In genomic region chr6:145332001-145332400, GRCh38 we compare ENCODE assay signal across 17 cellular contexts.
DNase-seq lines count a peak whose midpoint lies in the region; ATAC-seq and TF ChIP-seq lines count a peak whose summit lies in the region.
"Had no signal": no experiment of that assay in that cellular context is flagged by ENCODE, and none has a peak within 500 bp of the region (broad histone marks: within the 10 kb centered on the region; RNA-seq: fewer than 3 reads in every experiment).

No MANE protein-coding gene starts in this region.

- TF ChIP-seq POLR2A in breast epithelium (IDR thresholded peaks at IDR 0.05): no peak
- TF ChIP-seq POLR2A in ovary (IDR thresholded peaks at IDR 0.05): no peak
- TF ChIP-seq POLR2A in spleen (IDR thresholded peaks at IDR 0.05): no peak

- 66 to 74% (median 74%) methylated on average over 2 of the region's 2 CpGs for WGBS in ovary, 3 donors
- 44 to 64% (median 54%) methylated on average over 2 of the region's 2 CpGs for WGBS in spleen, 5 donors

- no peak for TF ChIP-seq CTCF in MCF 10A (IDR thresholded peaks at IDR 0.05; ENCODE audit: unreplicated experiment)
- no peak for TF ChIP-seq CTCF in breast epithelium (IDR thresholded peaks at IDR 0.05)
- no peak for TF ChIP-seq CTCF in ovary (IDR thresholded peaks at IDR 0.05)
- TF ChIP-seq CTCF in spleen (IDR thresholded peaks at IDR 0.05 in 8 of 11, conservative IDR thresholded peaks at IDR 0.05 in 3 of 11): no peak

- intact Hi-C loops in MCF 10A (cut with micrococcal nuclease) (no loop called here), breast epithelium (cut with DNase I; ENCODE audit: low total_unique reads) (no loop called here), ovary (cut with DNase I) (no loop called here), spleen (cut with DNase I; ENCODE audit: low total_unique reads) (no loop called here)

- H3K9ac ChIP-seq in adipocyte (ENCODE audit: low read length): no peak overlapping the region
- H3K9ac ChIP-seq: BLaER1 had no signal

- H3K4me1 ChIP-seq in breast epithelium (no peaks in the 10 kb centered on the region), adipocyte (ENCODE audit: control insufficient read depth, insufficient read depth, low read length) (peaks cover 6% of the 10 kb centered on the region), ovary (ENCODE audit: insufficient read depth) (no peaks in the 10 kb centered on the region), spleen (no peaks in the 10 kb centered on the region)
- H3K4me1 ChIP-seq: BLaER1 had no signal

- no peaks in the 10 kb centered on the region for H3K36me3 Mint-ChIP-seq in MCF 10A (ENCODE audit: insufficient read depth, unreplicated experiment)
- H3K36me3 Mint-ChIP-seq: CD8-positive, alpha-beta memory T cell had no signal

- no peaks in the 10 kb centered on the region for H3K4me1 Mint-ChIP-seq in MCF 10A (ENCODE audit: insufficient read depth, unreplicated experiment)
- H3K4me1 Mint-ChIP-seq: CD8-positive, alpha-beta memory T cell had no signal

- no peak overlapping the region for H3K27ac Mint-ChIP-seq in MCF 10A (ENCODE audit: low read depth, unreplicated experiment)
- H3K27ac Mint-ChIP-seq: CD8-positive, alpha-beta memory T cell had no signal

- H3K4me3 ChIP-seq in breast epithelium (no peak overlapping the region), adipocyte (ENCODE audit: low read length) (no peak overlapping the region), ovary (no peak overlapping the region), spleen (no peak overlapping the region)
- H3K4me3 ChIP-seq: BLaER1, PC-9 had no signal

- no peak for ATAC-seq in GM18858 (IDR thresholded peaks at IDR 0.05; ENCODE audit: unreplicated experiment)

- POLR2A ChIA-PET in MCF 10A (lab: Yijun Ruan, JAX): interaction anchor here (0.6 kb wide), 1 partner anchor 47 kb away, joined by 3 read pairs; no protein-coding TSS in a partner anchor

- no peak for TF ChIP-seq EP300 in ovary (IDR thresholded peaks at IDR 0.05)

- no peaks in the 10 kb centered on the region for H3K27me3 ChIP-seq in breast epithelium
- H3K27me3 ChIP-seq in adipocyte (replicated peaks; ENCODE audit: control insufficient read depth, insufficient read depth, low read length): no peaks in the 10 kb centered on the region
- no peaks in the 10 kb centered on the region for H3K27me3 ChIP-seq in ovary
- H3K27me3 ChIP-seq in spleen (replicated peaks in 1 of 7): no peaks in the 10 kb centered on the region
- H3K27me3 ChIP-seq: BLaER1 had no signal

- no peaks in the 10 kb centered on the region for H3K27me3 Mint-ChIP-seq in MCF 10A (ENCODE audit: insufficient read depth, unreplicated experiment)

- peak; percentile 33 for DNase-seq in MCF 10A (ENCODE audit: unreplicated experiment)
- DNase-seq in breast epithelium (ENCODE audit: low spot score in 2 of 2): no peak
- DNase-seq in NCI-H1048 (lab: John Stamatoyannopoulos, UW): peak; percentile 66
- peak; percentile 24 for DNase-seq in adipocyte (ENCODE audit: low read depth)
- peak; percentile 26 for DNase-seq in myocyte (ENCODE audit: low read depth)
- no peak for DNase-seq in ovary
- DNase-seq in spleen: no peak
- DNase-seq: CD8-positive, alpha-beta memory T cell; DMS153; NCI-H1092; NCI-H2227 treated with DMSO at 0.1 percent for 48 hours; NCI-H69; SIG-M5 had no signal

- no peaks in the 10 kb centered on the region for H3K9me3 Mint-ChIP-seq in MCF 10A (ENCODE audit: unreplicated experiment)
- H3K9me3 Mint-ChIP-seq: CD8-positive, alpha-beta memory T cell had no signal

- H3K36me3 ChIP-seq in breast epithelium (no peaks in the 10 kb centered on the region), adipocyte (ENCODE audit: control insufficient read depth, insufficient read depth, low read length, severe bottlenecking) (no peaks in the 10 kb centered on the region), ovary (no peaks in the 10 kb centered on the region), spleen (no peaks in the 10 kb centered on the region)
- H3K36me3 ChIP-seq: BLaER1 had no signal

- BruUV-seq in MCF 10A (replicated peaks; lab: Mats Ljungman, UMichigan): no TSS peak

- CTCF ChIA-PET in MCF 10A (lab: Yijun Ruan, JAX): interaction anchor here (0.7 kb wide), 2 partner anchors 38 to 525 kb away, joined by 3 read pairs; no protein-coding TSS in a partner anchor

- H3K27ac ChIP-seq in breast epithelium: no peak overlapping the region
- H3K27ac ChIP-seq in ovary: no peak overlapping the region
- no peak overlapping the region for H3K27ac ChIP-seq in spleen
- H3K27ac ChIP-seq: 22Rv1, BLaER1, PC-9 had no signal

- H3K4me3 Mint-ChIP-seq in MCF 10A (ENCODE audit: unreplicated experiment): no peak overlapping the region
- H3K4me3 Mint-ChIP-seq: CD8-positive, alpha-beta memory T cell had no signal

- no peaks in the 10 kb centered on the region for H3K9me3 ChIP-seq in breast epithelium
- no peaks in the 10 kb centered on the region for H3K9me3 ChIP-seq in adipocyte (ENCODE audit: control insufficient read depth, low read length)
- H3K9me3 ChIP-seq in ovary: no peaks in the 10 kb centered on the region
- no peaks in the 10 kb centered on the region for H3K9me3 ChIP-seq in spleen
- H3K9me3 ChIP-seq: BLaER1 had no signal

Comparison
In these comparisons a context has a peak if more than half of its experiments do, and no peak if none do; other contexts are left out.
1. DNase-seq: peak in MCF 10A (single experiment), NCI-H1048 (single experiment), adipocyte (single experiment) and myocyte (single experiment); none in breast epithelium (0 of 2), ovary (0 of 5) and spleen (single experiment).